Comparison of ENCODE assay signal across 23 cellular contexts in the genomic region with DNA sequence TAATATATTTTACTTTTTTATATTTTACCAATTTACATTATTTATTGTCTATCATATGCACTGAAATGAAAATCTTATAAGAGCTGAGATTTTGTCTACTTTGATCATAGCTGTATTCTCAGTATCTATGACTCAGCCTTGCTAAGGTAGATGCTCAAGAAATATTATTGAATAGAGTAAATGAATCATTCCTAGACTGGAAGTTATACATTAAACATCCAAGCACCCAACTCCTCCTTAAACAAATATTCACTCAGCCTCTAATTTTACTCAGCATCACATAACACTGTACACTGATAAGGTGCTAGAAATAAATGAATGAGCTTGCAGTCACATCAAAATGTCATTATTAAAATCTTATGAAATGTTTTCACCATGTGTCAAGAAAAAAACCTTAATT.
DNase-seq lines count a peak whose midpoint lies in the region; ATAC-seq and TF ChIP-seq lines count a peak whose summit lies in the region.
"Had no signal": no experiment of that assay in that cellular context is flagged by ENCODE, and none has a peak within 500 bp of the region (broad histone marks: within the 10 kb centered on the region; RNA-seq: fewer than 3 reads in every experiment).

No MANE protein-coding gene starts in this region.

- DNase-seq in DMS53 (lab: John Stamatoyannopoulos, UW) (peak; percentile 66), LoVo (ENCODE audit: low spot score) (peak; percentile 4), kidney epithelial cell (ENCODE audit: low read depth) (peak; percentile 5), COR-L47 (lab: John Stamatoyannopoulos, UW) (no peak), NAMALWA (ENCODE audit: low spot score) (no peak)
- DNase-seq: C1 segment of cervical spinal cord; Caco-2; CD4-positive, alpha-beta memory T cell; DMS 273 treated with DMSO at 0.1 percent for 48 hours; DND-41; IMR-90; KG1; NCI-H1092 treated with DMSO at 0.1 percent for 48 hours; NCI-H1436; NCI-H187 treated with DMSO at 0.1 percent for 48 hours; NCI-H2171 treated with DMSO at 0.1 percent for 48 hours; NCI-H524; Peyer's patch; SK-N-SH; SW 1271 had no signal

- TF ChIP-seq CTCF in 22Rv1 (IDR thresholded peaks at IDR 0.05): no peak
- TF ChIP-seq CTCF in kidney epithelial cell (IDR thresholded peaks at IDR 0.05; ENCODE audit: insufficient read depth, low read length, poor library complexity, severe bottlenecking): no peak

- 0 out of 2 replicates have a peak overlapping the region, but pooled peaks have one; percentile 1 for H3K27ac ChIP-seq in 22Rv1
- H3K27ac ChIP-seq: Peyer's patch had no signal

- H3K36me3 ChIP-seq in kidney epithelial cell (ENCODE audit: control insufficient read depth, insufficient read depth, low read length): no peaks in the 10 kb centered on the region
- H3K36me3 ChIP-seq: Peyer's patch had no signal

- ATAC-seq in HG02981 (IDR thresholded peaks at IDR 0.05; ENCODE audit: unreplicated experiment) (no peak), HG02852 (IDR thresholded peaks at IDR 0.05; ENCODE audit: unreplicated experiment) (no peak)

- no peaks in the 10 kb centered on the region for H3K27me3 ChIP-seq in kidney epithelial cell (ENCODE audit: control insufficient read depth, insufficient read depth, low read length)
- H3K27me3 ChIP-seq: Peyer's patch had no signal

- H3K4me3 ChIP-seq in kidney epithelial cell (ENCODE audit: low read depth, low read length): no peak overlapping the region
- H3K4me3 ChIP-seq: Peyer's patch had no signal

Comparison
In these comparisons a context has a peak if more than half of its experiments do, and no peak if none do; other contexts are left out.
1. DNase-seq: peak in DMS53 (single experiment), LoVo (single experiment) and kidney epithelial cell (single experiment); none in COR-L47 (single experiment) and NAMALWA (single experiment).